Comparison of ENCODE assay signal across 8 cellular contexts in genomic region chr11:2825261-2825885, GRCh38.
A peak's percentile ranks its signal among the peaks of the same experiment; 100 is the strongest.
DNase-seq lines count a peak whose midpoint lies in the region; ATAC-seq and TF ChIP-seq lines count a peak whose summit lies in the region.

No MANE protein-coding gene starts in this region.

- H3K36me3 Mint-ChIP-seq in GM23338 (ENCODE audit: low read depth), result peaks cover 35% of the 10 kb centered on the region

- no peak overlapping the region for H3K4me3 ChIP-seq in GM23338
- H3K4me3 ChIP-seq in mammary epithelial cell (replicated peaks in 1 of 3; ENCODE audit: insufficient read depth in 1 of 3, low read depth in 2 of 3, low read length in 3 of 3), result peak overlapping the region in 2 of 3 experiments; percentile 17 to 28
- H3K4me3 ChIP-seq in spleen, result peak overlapping the region in 1 of 8 donors; percentile 3
- H3K4me3 ChIP-seq in SJCRH30, result no peak overlapping the region

- no peak overlapping the region for H3K27ac Mint-ChIP-seq in GM23338

- no peak for TF ChIP-seq POLR2A in spleen (IDR thresholded peaks at IDR 0.05)

- H3K4me1 ChIP-seq in GM23338 (ENCODE audit: insufficient read depth) (no peaks in the 10 kb centered on the region; the same call in 1 of the 2 replicates), mammary epithelial cell (ENCODE audit: insufficient read depth, low read length) (peaks cover 21% of the 10 kb centered on the region), spleen (peaks cover 0 to 31% (median 24%) of the 10 kb centered on the region in 6 donors), SJCRH30 (no peaks in the 10 kb centered on the region)

- peaks cover 4% of the 10 kb centered on the region; the same call in 1 of the 2 replicates for H3K27me3 ChIP-seq in GM23338 (ENCODE audit: insufficient read depth)
- H3K27me3 ChIP-seq in mammary epithelial cell (ENCODE audit: insufficient read depth, low read length), result no peaks in the 10 kb centered on the region
- no peaks in the 10 kb centered on the region for H3K27me3 ChIP-seq in layer of hippocampus (ENCODE audit: control insufficient read depth, insufficient read depth, low read length)
- H3K27me3 ChIP-seq in spleen (replicated peaks in 1 of 7), result peaks cover 0 to 4% (median 0%) of the 10 kb centered on the region in 7 donors
- H3K27me3 ChIP-seq in SJCRH30, result no peaks in the 10 kb centered on the region

- peaks cover 48% of the 10 kb centered on the region for H3K9me3 Mint-ChIP-seq in GM23338

- no peaks in the 10 kb centered on the region for H3K36me3 ChIP-seq in GM23338 (ENCODE audit: insufficient read depth)
- no peaks in the 10 kb centered on the region for H3K36me3 ChIP-seq in mammary epithelial cell (ENCODE audit: insufficient read depth, low read length)
- peaks cover 0 to 9% (median 0%) of the 10 kb centered on the region in 6 donors for H3K36me3 ChIP-seq in spleen
- H3K36me3 ChIP-seq in SJCRH30, result no peaks in the 10 kb centered on the region

- peaks cover 40% of the 10 kb centered on the region for H3K27me3 Mint-ChIP-seq in GM23338 (ENCODE audit: insufficient read depth, low read depth, poor library complexity)

- H2AFZ ChIP-seq in GM23338 (no peak overlapping the region), mammary epithelial cell (ENCODE audit: low read depth, low read length) (peak overlapping the region; percentile 96)

- no peak overlapping the region for H3K4me3 Mint-ChIP-seq in GM23338

- H3F3A ChIP-seq in GM23338 (replicated peaks; ENCODE audit: low read depth), result no peaks in the 10 kb centered on the region

- H3K27ac ChIP-seq in GM23338 (ENCODE audit: low read depth) (no peak overlapping the region), mammary epithelial cell (ENCODE audit: insufficient read depth, low read depth, low read length) (peak overlapping the region; percentile 63), layer of hippocampus (ENCODE audit: low read depth, low read length) (peak overlapping the region; percentile 74), spleen (peak overlapping the region in 6 of 8 donors; percentile 13 to 84 (median 51)), SJCRH30 (no peak overlapping the region)

- TF ChIP-seq CTCF in GM23338 (conservative IDR thresholded peaks at IDR 0.05; ENCODE audit: low read depth in 2 of 2) (no peak), mammary epithelial cell (conservative IDR thresholded peaks at IDR 0.05 in 1 of 2, IDR thresholded peaks at IDR 0.05 in 1 of 2; ENCODE audit: extremely low read depth in 1 of 2, insufficient read depth in 1 of 2, low read depth in 1 of 2, low read length in 2 of 2) (no peak), spleen (IDR thresholded peaks at IDR 0.05 in 8 of 11, conservative IDR thresholded peaks at IDR 0.05 in 3 of 11) (peak in 4 of 11 experiments; percentile 13 to 35 (median 26))

- no TSS peak for BruUV-seq in mammary epithelial cell (replicated peaks; lab: Mats Ljungman, UMichigan)

- no peaks in the 10 kb centered on the region for H3K79me2 ChIP-seq in GM23338 (replicated peaks; ENCODE audit: insufficient read depth)
- no peaks in the 10 kb centered on the region for H3K79me2 ChIP-seq in mammary epithelial cell (ENCODE audit: insufficient read depth, low read length)

- peak; percentile 26; the same call in 2 of the 3 replicates for ATAC-seq in GM23338

- 21% methylated on average over 21 of the region's 22 CpGs for WGBS in mammary epithelial cell (ENCODE audit: low coverage, missing lambda C conversion rate)
- 35 to 64% (median 51%) methylated on average over 15 to 22 of the region's 22 CpGs for WGBS in spleen, 5 donors

- CTCF ChIA-PET in mammary epithelial cell (lab: Charles Lee; ENCODE audit: low non-redundant PET), result no interaction called here

- dilution Hi-C loops in mammary epithelial cell (cut with HindIII; ENCODE audit: low sequenced_read_pairs), result loop anchor here (5.0 kb wide), 1 partner anchor 58 kb away; no protein-coding TSS in a partner anchor

- H3K4me2 ChIP-seq in GM23338, result 0 out of 2 replicates have a peak overlapping the region, but pooled peaks have one; percentile 48
- peak overlapping the region; percentile 84 for H3K4me2 ChIP-seq in mammary epithelial cell (ENCODE audit: insufficient read depth, low read depth, low read length)

- no peaks in the 10 kb centered on the region for H3K9me2 ChIP-seq in GM23338 (ENCODE audit: insufficient read depth)

- H3K9me3 ChIP-seq in mammary epithelial cell (replicated peaks; ENCODE audit: insufficient read depth, low read length), result peaks cover 21% of the 10 kb centered on the region
- peaks cover 0 to 51% (median 28%) of the 10 kb centered on the region in 8 donors for H3K9me3 ChIP-seq in spleen
- H3K9me3 ChIP-seq in SJCRH30 (replicated peaks), result peaks cover 13% of the 10 kb centered on the region; the same call in 1 of the 2 replicates

- peaks cover 14% of the 10 kb centered on the region for H3K4me1 Mint-ChIP-seq in GM23338

- intact Hi-C loops in mammary epithelial cell (cut with micrococcal nuclease) (no loop called here), spleen (cut with DNase I; ENCODE audit: low total_unique reads) (no loop called here)

- H4K20me1 ChIP-seq in GM23338 (replicated peaks; ENCODE audit: insufficient read depth), result no peaks in the 10 kb centered on the region
- H4K20me1 ChIP-seq in mammary epithelial cell (ENCODE audit: insufficient read depth, low read length), result no peaks in the 10 kb centered on the region

- in situ Hi-C loops in mammary epithelial cell (cut with MboI; ENCODE audit: low sequenced_read_pairs in 2 of 2), result no loop called here

- peak overlapping the region; percentile 39 for H3K9ac ChIP-seq in mammary epithelial cell (ENCODE audit: insufficient read depth, low read length)

- no peak for DNase-seq in GM23338 (ENCODE audit: low spot score)
- no peak for DNase-seq in mammary epithelial cell
- no peak for DNase-seq in spleen
- DNase-seq in NCI-H2227 treated with DMSO at 0.1 percent for 48 hours (lab: John Stamatoyannopoulos, UW), result no peak
- no peak for DNase-seq in NCI-H1092 (lab: John Stamatoyannopoulos, UW)
- DNase-seq in NCI-H2029 (lab: John Stamatoyannopoulos, UW), result no peak
- no peak for DNase-seq in SJCRH30

TF ChIP-seq in GM23338, 12 proteins besides CTCF, POLR2A, EP300 and RAD21 (continues in another document):
- TF ChIP-seq REST (IDR thresholded peaks at IDR 0.05; ENCODE audit: unreplicated experiment) (no peak), EZH2 (IDR thresholded peaks at IDR 0.05; ENCODE audit: low read depth, unreplicated experiment) (no peak), JUNB (IDR thresholded peaks at IDR 0.05; ENCODE audit: unreplicated experiment) (no peak), ETS1 (IDR thresholded peaks at IDR 0.05) (no peak), ZNF114 (CRISPR knock-in tag; IDR thresholded peaks at IDR 0.05) (no peak), NANOG (IDR thresholded peaks at IDR 0.05; ENCODE audit: borderline replicate concordance) (no peak)

Comparison
In these comparisons a context has a peak if more than half of its experiments do, and no peak if none do; other contexts are left out.
1. H3K27ac ChIP-seq: peak in mammary epithelial cell (single experiment), layer of hippocampus (single experiment) and spleen (6 of 8); none in GM23338 (single experiment) and SJCRH30 (single experiment).
2. H3K4me3 ChIP-seq: peak in mammary epithelial cell (2 of 3); none in GM23338 (single experiment) and SJCRH30 (single experiment).